14 cellular contexts compared by ENCODE assay signal in the genomic region with DNA sequence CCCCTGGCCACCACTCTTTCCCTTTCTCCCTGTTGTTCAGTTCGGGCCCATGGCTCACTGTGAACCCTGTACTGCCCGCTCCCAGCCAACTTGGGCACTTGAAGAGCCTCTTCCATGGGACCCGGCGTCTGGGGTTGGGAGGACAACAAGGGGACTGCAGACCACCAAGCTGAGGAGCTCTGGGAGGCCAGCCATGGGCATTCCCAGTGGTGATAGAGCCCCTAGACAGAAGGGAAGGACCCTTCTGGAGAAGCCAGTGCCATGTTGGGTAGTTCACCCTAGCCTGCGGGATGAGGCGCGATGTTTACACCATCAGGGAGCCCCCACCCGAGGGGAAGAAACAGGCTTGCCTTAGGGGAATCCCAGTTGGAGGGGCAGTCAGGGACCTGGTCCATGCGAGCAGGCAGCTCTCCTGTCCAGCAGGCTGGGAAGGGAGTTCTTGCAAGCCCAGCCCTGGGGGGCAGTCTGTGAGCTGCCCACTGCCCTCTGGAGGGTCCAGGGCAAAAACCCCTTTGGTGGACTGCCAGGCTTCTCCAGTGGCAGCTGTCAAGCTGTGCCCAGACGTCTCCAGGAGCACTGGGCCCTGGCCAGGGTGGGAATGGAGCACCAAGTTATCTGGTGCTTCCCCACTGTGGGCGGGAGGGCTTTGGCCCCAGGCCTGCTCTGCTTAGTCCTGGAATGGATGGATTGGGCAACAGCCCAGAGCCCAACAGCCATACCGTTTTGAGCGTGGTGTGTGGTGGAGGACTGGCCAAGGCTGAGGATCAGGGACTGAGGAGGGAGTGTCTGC. TPM values are rescaled to one million over a fixed set of nuclear protein-coding genes. Genes with fewer than 3 reads are reported as not detected.
A peak's percentile ranks its signal among the peaks of the same experiment; 100 is the strongest.
DNase-seq lines count a peak whose midpoint lies in the region; ATAC-seq and TF ChIP-seq lines count a peak whose summit lies in the region.
"Had no signal": no experiment of that assay in that cellular context is flagged by ENCODE, and none has a peak within 500 bp of the region (broad histone marks: within the 10 kb centered on the region; RNA-seq: fewer than 3 reads in every experiment).

No MANE protein-coding gene starts in this region.

- peak; percentile 71 to 88 for ATAC-seq in right cardiac atrium
- ATAC-seq in GM21717 (IDR thresholded peaks at IDR 0.05; ENCODE audit: unreplicated experiment) = no peak
- ATAC-seq: natural killer cell treated with Interleukin-12 subunit alpha and Interleukin-12 subunit beta and Interleukin-15 and Interleukin-18, amount 100 ng/mL, for 72 hours; stimulated activated naive CD8-positive, alpha-beta T cell treated with anti-CD3 and anti-CD28 coated beads, Interleukin-15, amount 100 ng/mL, for 72 hours; WTC11 had no signal

- CTCF ChIA-PET in HEK293 (lab: Yijun Ruan, JAX) = interaction anchor here (0.6 kb wide), 1 partner anchor 173 kb away, joined by 4 read pairs; no protein-coding TSS in a partner anchor

- DNase-seq in cardiac fibroblast (ENCODE audit: low read depth in 2 of 2) (peak; percentile 31 to 78), right cardiac atrium (peak; percentile 55 to 83 (median 76)), stomach (peak; percentile 23), SIG-M5 (lab: John Stamatoyannopoulos, UW) (no peak), HK-2 (ENCODE audit: unreplicated experiment) (no peak)
- DNase-seq: activated T-cell treated with anti-CD3 and anti-CD28 coated beads, Interleukin-2, amount 50 U/mL, for 24 hours; effector memory CD4-positive, alpha-beta T cell; NCI-H1092 treated with DMSO at 0.1 percent for 48 hours; sigmoid colon; stimulated activated naive CD8-positive, alpha-beta T cell treated with anti-CD3 and anti-CD28 coated beads, Interleukin-15, amount 100 ng/mL, for 72 hours had no signal

- no peak for TF ChIP-seq CTCF in HEK293 (tag by site-specific recombination; IDR thresholded peaks at IDR 0.05)
- no peak for TF ChIP-seq CTCF in cardiac fibroblast (IDR thresholded peaks at IDR 0.05; ENCODE audit: low read depth, low read length)
- TF ChIP-seq CTCF in stomach (IDR thresholded peaks at IDR 0.05) = no peak

- no peak overlapping the region for H3K27ac ChIP-seq in HEK293 (ENCODE audit: extremely low read depth, low read depth, low read length)
- no peak overlapping the region for H3K27ac ChIP-seq in right cardiac atrium (ENCODE audit: low read length)
- H3K27ac ChIP-seq in stomach = no peak overlapping the region
- H3K27ac ChIP-seq: sigmoid colon had no signal

- H3K36me3 ChIP-seq in HEK293 (ENCODE audit: control insufficient read depth in 2 of 2, insufficient read depth in 1 of 2, low read length in 2 of 2) = peaks cover 3 to 66% of the 10 kb centered on the region in 2 experiments; a peak in 2 of 3 replicates
- H3K36me3 ChIP-seq in stomach = peaks cover 17 to 62% (median 59%) of the 10 kb centered on the region in 4 donors

- H3K9me3 ChIP-seq in HEK293 (ENCODE audit: control insufficient read depth, insufficient read depth, low read depth, low read length) (no peaks in the 10 kb centered on the region), right cardiac atrium (ENCODE audit: control insufficient read depth, low read length) (no peaks in the 10 kb centered on the region), stomach (peaks cover 0 to 7% (median 0%) of the 10 kb centered on the region in 4 donors)
- H3K9me3 ChIP-seq: sigmoid colon had no signal

- WGBS in right cardiac atrium = 64% methylated on average over 13 of the region's 13 CpGs
- WGBS in stomach, 5 donors = 67 to 81% (median 73%) methylated on average over 3 to 13 of the region's 13 CpGs

- H3K4me1 ChIP-seq in HEK293 (ENCODE audit: control insufficient read depth, insufficient read depth, low read length) = no peaks in the 10 kb centered on the region
- no peaks in the 10 kb centered on the region for H3K4me1 ChIP-seq in right cardiac atrium (ENCODE audit: control insufficient read depth, insufficient read depth, low read length)
- no peaks in the 10 kb centered on the region for H3K4me1 ChIP-seq in stomach

- no peak overlapping the region for H3K4me3 ChIP-seq in HEK293 (ENCODE audit: low read depth, low read length)
- no peak overlapping the region for H3K4me3 ChIP-seq in cardiac fibroblast (replicated peaks in 1 of 2; ENCODE audit: low read depth in 2 of 2, low read length in 2 of 2)
- no peak overlapping the region for H3K4me3 ChIP-seq in right cardiac atrium (ENCODE audit: low read length)
- H3K4me3 ChIP-seq in stomach = no peak overlapping the region
- H3K4me3 ChIP-seq: sigmoid colon had no signal

- intact Hi-C loops in right cardiac atrium (cut with DNase I) (no loop called here), stomach (cut with DNase I; ENCODE audit: low total_unique reads) (no loop called here)

- POLR2A ChIA-PET in HEK293 (lab: Yijun Ruan, JAX) = no interaction called here

- H3K27me3 ChIP-seq in right cardiac atrium (ENCODE audit: control insufficient read depth, insufficient read depth) (no peaks in the 10 kb centered on the region), stomach (peaks cover 0 to 6% (median 0%) of the 10 kb centered on the region in 3 donors)
- H3K27me3 ChIP-seq: sigmoid colon had no signal

- TF ChIP-seq POLR2A in stomach (IDR thresholded peaks at IDR 0.05) = no peak

- TF ChIP-seq EP300 in stomach (IDR thresholded peaks at IDR 0.05) = no peak

TF ChIP-seq in HEK293, 187 proteins besides CTCF, POLR2A, EP300 and RAD21:
- TF ChIP-seq ZIC2 (tag by site-specific recombination; IDR thresholded peaks at IDR 0.05) (peak; percentile 30), ZNF274 (IDR thresholded peaks at IDR 0.05; ENCODE audit: low read length) (no peak), ZNF274 (tag by site-specific recombination; IDR thresholded peaks at IDR 0.05; ENCODE audit: borderline replicate concordance) (no peak), ZNF600 (tag by site-specific recombination; IDR thresholded peaks at IDR 0.05) (peak; percentile 58)

RNA-seq across cellular contexts. Expression of a gene that starts 23.7 kb away (rescaled TPM):
- 100 to 1,000 TPM; 109 to 130 (median 114) TPM for total RNA-seq in right cardiac atrium
- polyA plus RNA-seq in right cardiac atrium = 79.5 TPM
- 100 to 1,000 TPM in 3 of 5 donors, 10 to 100 TPM in 2; 66.8 to 278 (median 115) TPM for total RNA-seq in stomach
- polyA plus RNA-seq in stomach = 10 to 100 TPM; 59.3 to 81.4 (median 63.4) TPM

RNA-seq across cellular contexts. Expression of a gene that starts 24.9 kb away (rescaled TPM):
- 10 to 100 TPM; 25.5 to 33.8 (median 28.2) TPM for total RNA-seq in right cardiac atrium
- polyA plus RNA-seq in right cardiac atrium = 22.6 TPM
- total RNA-seq in stomach = 10 to 100 TPM in 4 of 5 donors, 1 to 10 TPM in 1; 1.8 to 51.3 (median 26.8) TPM
- 10 to 100 TPM; 21.2 to 28.4 (median 22.9) TPM for polyA plus RNA-seq in stomach

RNA-seq across cellular contexts. Expression of a gene that starts 25.4 kb away (rescaled TPM):
- 100 to 1,000 TPM; 127 to 152 (median 139) TPM for total RNA-seq in right cardiac atrium
- 235 TPM for polyA plus RNA-seq in right cardiac atrium
- 100 to 1,000 TPM in 3 of 5 donors, 10 to 100 TPM in 2; 45.3 to 408 (median 196) TPM for total RNA-seq in stomach
- polyA plus RNA-seq in stomach = 10 to 100 TPM; 86.0 to 97.7 (median 90.8) TPM

RNA-seq across cellular contexts. Expression of a gene that starts 48.6 kb away (rescaled TPM):
- total RNA-seq in right cardiac atrium (100 to 1,000 TPM; 108 to 164 (median 120) TPM), stomach (100 to 1,000 TPM in 1 of 5 donors, 10 to 100 TPM in 4; 35.6 to 156 (median 57.8) TPM)
- polyA plus RNA-seq in right cardiac atrium (104 TPM), stomach (10 to 100 TPM; 31.2 to 50.9 (median 38.6) TPM)

Comparison
In these comparisons a context has a peak if more than half of its experiments do, and no peak if none do; other contexts are left out.
1. DNase-seq: peak in cardiac fibroblast (2 of 2), right cardiac atrium (3 of 3) and stomach (single experiment); none in SIG-M5 (single experiment) and HK-2 (single experiment).